In genomic region chr20:59165389-59165785, GRCh38 we compare ENCODE assay signal across 14 cellular contexts. TPM values are rescaled to one million over a fixed set of nuclear protein-coding genes. Genes with fewer than 3 reads are reported as not detected.
DNase-seq lines count a peak whose midpoint lies in the region; ATAC-seq, FAIRE-seq and TF ChIP-seq lines count a peak whose summit lies in the region.
"Had no signal": no experiment of that assay in that cellular context is flagged by ENCODE, and none has a peak within 500 bp of the region (broad histone marks: within the 10 kb centered on the region; RNA-seq: fewer than 3 reads in every experiment).

No MANE protein-coding gene starts in this region.

- no peaks in the 10 kb centered on the region for H4K20me1 ChIP-seq in MM.1S (ENCODE audit: insufficient read depth, low read length)

- H3K9me3 Mint-ChIP-seq in CD4-positive, CD25-positive, alpha-beta regulatory T cell, result peaks cover 0 to 1% (median 0%) of the 10 kb centered on the region in 7 donors
- peaks cover 11% of the 10 kb centered on the region for H3K9me3 Mint-ChIP-seq in activated naive CD8-positive, alpha-beta T cell treated with anti-CD3 and anti-CD28 coated beads for 36 hours
- H3K9me3 Mint-ChIP-seq in naive B cell, result peaks cover 0 to 11% (median 0%) of the 10 kb centered on the region in 7 donors

- H3K36me3 Mint-ChIP-seq in CD4-positive, CD25-positive, alpha-beta regulatory T cell, result peaks cover 23% of the 10 kb centered on the region
- H3K36me3 Mint-ChIP-seq in activated naive CD8-positive, alpha-beta T cell treated with anti-CD3 and anti-CD28 coated beads for 36 hours, result peaks cover 36% of the 10 kb centered on the region
- H3K36me3 Mint-ChIP-seq in naive B cell, result peaks cover 9 to 12% of the 10 kb centered on the region in 2 donors

- H3K27me3 ChIP-seq in CD4-positive, CD25-positive, alpha-beta regulatory T cell (ENCODE audit: control insufficient read depth, insufficient read depth, low read length), result no peaks in the 10 kb centered on the region
- peaks cover 91% of the 10 kb centered on the region for H3K27me3 ChIP-seq in MM.1S (replicated peaks; ENCODE audit: insufficient read depth, low read length)

- H3K27ac ChIP-seq in CD4-positive, CD25-positive, alpha-beta regulatory T cell (ENCODE audit: insufficient read depth, low read length, poor library complexity, severe bottlenecking), result peak overlapping the region; percentile 99
- H3K27ac ChIP-seq in MM.1S (ENCODE audit: low read length), result no peak overlapping the region
- H3K27ac ChIP-seq: prostate gland had no signal

- H3K4me3 ChIP-seq in CD4-positive, CD25-positive, alpha-beta regulatory T cell (ENCODE audit: low read depth, low read length), result peak overlapping the region; percentile 87
- H3K4me3 ChIP-seq in MM.1S (ENCODE audit: low read length), result no peak overlapping the region
- H3K4me3 ChIP-seq: prostate gland had no signal

- H3K4me2 ChIP-seq in MM.1S (ENCODE audit: low read depth, low read length), result no peak overlapping the region

- no peaks in the 10 kb centered on the region for H3F3A ChIP-seq in MM.1S (ENCODE audit: insufficient read depth, low read length)

- peaks cover 94% of the 10 kb centered on the region for H3K4me1 ChIP-seq in CD4-positive, CD25-positive, alpha-beta regulatory T cell (ENCODE audit: control insufficient read depth, insufficient read depth, low read length, poor library complexity, severe bottlenecking)
- H3K4me1 ChIP-seq in MM.1S (ENCODE audit: low read length), result no peaks in the 10 kb centered on the region
- H3K4me1 ChIP-seq: BE2C, prostate gland had no signal

- peaks cover 40 to 93% (median 73%) of the 10 kb centered on the region in 4 donors for H3K4me1 Mint-ChIP-seq in CD4-positive, CD25-positive, alpha-beta regulatory T cell
- peaks cover 83% of the 10 kb centered on the region for H3K4me1 Mint-ChIP-seq in activated naive CD8-positive, alpha-beta T cell treated with anti-CD3 and anti-CD28 coated beads for 36 hours
- H3K4me1 Mint-ChIP-seq in naive B cell, result peaks cover 62 to 70% (median 68%) of the 10 kb centered on the region in 3 donors

- no peaks in the 10 kb centered on the region for H3K27me3 Mint-ChIP-seq in CD4-positive, CD25-positive, alpha-beta regulatory T cell
- no peaks in the 10 kb centered on the region for H3K27me3 Mint-ChIP-seq in activated naive CD8-positive, alpha-beta T cell treated with anti-CD3 and anti-CD28 coated beads for 36 hours
- H3K27me3 Mint-ChIP-seq in naive B cell, result no peaks in the 10 kb centered on the region

- H3K27ac Mint-ChIP-seq in CD4-positive, CD25-positive, alpha-beta regulatory T cell, result peak overlapping the region; percentile 95 to 100 (median 100)
- H3K27ac Mint-ChIP-seq in activated naive CD8-positive, alpha-beta T cell treated with anti-CD3 and anti-CD28 coated beads for 36 hours, result peak overlapping the region; percentile 94
- peak overlapping the region; percentile 65 to 97 (median 94) for H3K27ac Mint-ChIP-seq in naive B cell

- ATAC-seq in CD4-positive, CD25-positive, alpha-beta regulatory T cell (ENCODE audit: low read depth in 2 of 2), result no peak
- ATAC-seq in naive B cell (ENCODE audit: low read depth in 2 of 2), result peak in 1 of 2 donors; percentile 8
- no peak for ATAC-seq in GM21526 (IDR thresholded peaks at IDR 0.05; ENCODE audit: low FRiP score, unreplicated experiment)

- no peaks in the 10 kb centered on the region for H3K79me2 ChIP-seq in MM.1S (ENCODE audit: low read length)

- peak; percentile 86 for FAIRE-seq in GM12892 (lab: Jason Lieb, UNC)
- FAIRE-seq: endometrium had no signal

- no peak for TF ChIP-seq CTCF in MM.1S (IDR thresholded peaks at IDR 0.05; ENCODE audit: low read length)

- no peaks in the 10 kb centered on the region for H3K9me2 ChIP-seq in MM.1S (replicated peaks; ENCODE audit: insufficient read depth, low read length)

- H3K9me3 ChIP-seq in CD4-positive, CD25-positive, alpha-beta regulatory T cell (ENCODE audit: control insufficient read depth in 2 of 2, low read length in 2 of 2), result no peaks in the 10 kb centered on the region
- no peaks in the 10 kb centered on the region for H3K9me3 ChIP-seq in MM.1S (replicated peaks; ENCODE audit: insufficient read depth, low read length)
- H3K9me3 ChIP-seq: BE2C, prostate gland had no signal

- no peak overlapping the region for H3K9ac ChIP-seq in MM.1S (ENCODE audit: low read length)

- peaks cover 6% of the 10 kb centered on the region for H3K36me3 ChIP-seq in CD4-positive, CD25-positive, alpha-beta regulatory T cell (ENCODE audit: control insufficient read depth, insufficient read depth, low read length)
- H3K36me3 ChIP-seq in MM.1S (replicated peaks; ENCODE audit: insufficient read depth, low read length), result no peaks in the 10 kb centered on the region
- H3K36me3 ChIP-seq: BE2C, prostate gland had no signal

- H2AFZ ChIP-seq in MM.1S (ENCODE audit: low read length), result no peak overlapping the region

- no peak for TF ChIP-seq POLR2A in GM12892 (IDR thresholded peaks at IDR 0.05; ENCODE audit: low read depth, low read length)

- peak overlapping the region; percentile 85 to 99 (median 90) for H3K4me3 Mint-ChIP-seq in CD4-positive, CD25-positive, alpha-beta regulatory T cell
- H3K4me3 Mint-ChIP-seq in activated naive CD8-positive, alpha-beta T cell treated with anti-CD3 and anti-CD28 coated beads for 36 hours, result peak overlapping the region; percentile 81
- peak overlapping the region; percentile 53 to 89 (median 76) for H3K4me3 Mint-ChIP-seq in naive B cell

- DNase-seq in CD4-positive, CD25-positive, alpha-beta regulatory T cell, result peak in 1 of 3 donors; percentile 44
- no peak for DNase-seq in GM12892 (ENCODE audit: insufficient read length)
- no peak for DNase-seq in activated naive CD8-positive, alpha-beta T cell treated with anti-CD3 and anti-CD28 coated beads for 36 hours
- no peak for DNase-seq in naive B cell
- no peak for DNase-seq in NAMALWA (ENCODE audit: low spot score)
- no peak for DNase-seq in MM.1S
- DNase-seq in NCI-H2171 (lab: John Stamatoyannopoulos, UW), result no peak
- DNase-seq: BE2C, DMS79 treated with DMSO at 0.1 percent for 48 hours, midbrain had no signal

RNA-seq across cellular contexts. Expression of gene ZNF831, which starts 1.8 kb away (rescaled TPM):
- 90.3 TPM for total RNA-seq in CD4-positive, CD25-positive, alpha-beta regulatory T cell
- 10 to 100 TPM; 15.9 to 22.1 (median 17.6) TPM for polyA plus RNA-seq in CD4-positive, CD25-positive, alpha-beta regulatory T cell
- polyA plus RNA-seq in GM12892 (2012; ENCODE audit: missing spikeins), result 0.11 TPM
- 1 to 10 TPM; 6.5 to 6.9 TPM for total RNA-seq in activated naive CD8-positive, alpha-beta T cell treated with anti-CD3 and anti-CD28 coated beads for 36 hours
- 1 to 10 TPM in 4 of 6 donors, under 1 TPM in 2; 0.66 to 2.6 (median 2.3) TPM for polyA plus RNA-seq in naive B cell (ENCODE audit: low read depth in 6 of 6)
- total RNA-seq: SK-MEL-5 had no signal

Comparison
In these comparisons a context has a peak if more than half of its experiments do, and no peak if none do; other contexts are left out.
1. RNA of gene ZNF831, which starts 1.8 kb away (total RNA-seq): 90.3 TPM in CD4-positive, CD25-positive, alpha-beta regulatory T cell (single experiment); 6.5 to 6.9 TPM in activated naive CD8-positive, alpha-beta T cell treated with anti-CD3 and anti-CD28 coated beads for 36 hours; every median in the first group is over 10 times any median in the second.
2. Peak in every context shown above with its lines, with median percentiles within 50 percentile points of each other: H3K27ac Mint-ChIP-seq and H3K4me3 Mint-ChIP-seq.